Comparison of ENCODE assay signal across 8 cellular contexts in the genomic region with DNA sequence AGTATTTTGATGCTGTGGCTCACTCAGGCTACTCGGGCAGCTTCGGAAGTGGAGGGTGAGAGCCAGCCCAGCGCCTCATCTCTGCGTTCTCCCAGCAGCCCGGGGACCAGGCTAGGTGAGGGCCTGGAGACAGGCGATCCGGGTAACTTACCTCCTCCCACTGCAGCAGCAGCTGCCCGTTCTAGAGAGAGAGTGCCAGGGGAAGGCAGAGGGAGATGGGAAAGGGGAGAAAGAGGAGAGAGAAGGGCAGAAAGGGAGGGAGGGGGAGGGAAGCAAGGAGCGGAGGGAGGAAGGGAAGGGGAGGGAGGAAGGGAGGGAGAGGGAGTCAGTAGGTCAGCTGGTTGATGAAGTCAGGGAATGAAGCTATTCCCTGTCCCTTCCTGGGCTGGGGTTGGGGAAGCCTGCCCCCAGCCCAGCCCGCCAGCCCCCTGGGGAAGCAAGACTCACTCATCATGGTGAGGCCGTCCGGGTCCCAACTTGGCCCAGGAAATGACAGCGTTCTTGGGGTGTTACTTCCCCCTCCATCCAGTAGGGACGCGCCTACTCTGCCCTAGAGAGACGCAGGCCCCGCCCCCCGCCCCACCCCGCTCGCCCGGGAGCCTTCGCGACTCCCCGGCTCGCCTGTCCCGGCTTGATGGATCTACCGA. TPM values are rescaled to one million over a fixed set of nuclear protein-coding genes. Genes with fewer than 3 reads are reported as not detected.
DNase-seq lines count a peak whose midpoint lies in the region; ATAC-seq and TF ChIP-seq lines count a peak whose summit lies in the region.

A gene with protein sequence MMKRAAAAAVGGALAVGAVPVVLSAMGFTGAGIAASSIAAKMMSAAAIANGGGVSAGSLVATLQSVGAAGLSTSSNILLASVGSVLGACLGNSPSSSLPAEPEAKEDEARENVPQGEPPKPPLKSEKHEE (minus strand): TSS at position 494 of the 647 bp plus-strand sequence. CDS start 40 bp downstream, at position 454.

- peaks cover 0 to 12% of the 10 kb centered on the region in 2 donors for H3K4me1 ChIP-seq in left lung

- peaks cover 30% of the 10 kb centered on the region for H3K4me1 Mint-ChIP-seq in activated CD4-positive, alpha-beta T cell treated with anti-CD3 and anti-CD28 coated beads, Interleukin-2, amount 10 ng/mL, durations not matched to agents 7 days and 5 days

- H3K4me3 ChIP-seq in left lung = peak within 1 kb of the TSS; percentile 37 to 53

- H3K9me3 ChIP-seq in left lung = no peaks in the 10 kb centered on the region

- peaks cover 0 to 5% of the 10 kb centered on the region in 2 donors for H3K27me3 ChIP-seq in left lung

- ATAC-seq in GM18873 (IDR thresholded peaks at IDR 0.05; ENCODE audit: low FRiP score, unreplicated experiment) (peak; percentile 86), HG03108 (IDR thresholded peaks at IDR 0.05; ENCODE audit: unreplicated experiment) (peak; percentile 92), left lung (peak; percentile 96)

- peak; percentile 32 to 33 for TF ChIP-seq CTCF in left lung (IDR thresholded peaks at IDR 0.05)

- POLR2A ChIA-PET in activated CD4-positive, alpha-beta T cell treated with anti-CD3 and anti-CD28 coated beads, Interleukin-2, amount 10 ng/mL, durations not matched to agents 7 days and 5 days (lab: Charles Lee) = no interaction called here

- CTCF ChIA-PET in activated CD4-positive, alpha-beta T cell treated with anti-CD3 and anti-CD28 coated beads, Interleukin-2, amount 10 ng/mL, durations not matched to agents 7 days and 5 days (lab: Charles Lee) = interaction anchor here (0.6 to 1.5 kb wide), 6 partner anchors 8 to 107 kb away, joined by 3 to 9 read pairs (median 4); no protein-coding TSS in a partner anchor

- DNase-seq in AG08396 (ENCODE audit: low spot score) (peak; percentile 89), NCI-H510A treated with DMSO at 0.1 percent for 48 hours (lab: John Stamatoyannopoulos, UW) (peak; percentile 86), dedifferentiated amniotic fluid mesenchymal stem cell (ENCODE audit: extremely low spot score) (peak; percentile 56), left lung (peak; percentile 78 to 87)
- DNase-seq in activated CD4-positive, alpha-beta T cell treated with anti-CD3 and anti-CD28 coated beads, Interleukin-2, amount 10 ng/mL, durations not matched to agents 7 days and 5 days = peak; percentile 80
- DNase-seq in stimulated activated CD4-positive, alpha-beta T cell treated with anti-CD3 and anti-CD28 coated beads, Interleukin-2, amount 100 ng/mL, for 4 hours (ENCODE audit: low read depth) = peak; percentile 49

- H3K36me3 ChIP-seq in left lung = peaks cover 0 to 6% of the 10 kb centered on the region in 2 donors

- H3K27me3 Mint-ChIP-seq in activated CD4-positive, alpha-beta T cell treated with anti-CD3 and anti-CD28 coated beads, Interleukin-2, amount 10 ng/mL, durations not matched to agents 7 days and 5 days = peaks cover 18% of the 10 kb centered on the region

- H3K36me3 Mint-ChIP-seq in activated CD4-positive, alpha-beta T cell treated with anti-CD3 and anti-CD28 coated beads, Interleukin-2, amount 10 ng/mL, durations not matched to agents 7 days and 5 days (ENCODE audit: low read depth) = no peaks in the 10 kb centered on the region

- peak within 1 kb of the TSS; percentile 59 to 67 for H3K27ac ChIP-seq in left lung

- peak within 1 kb of the TSS; percentile 94 for H3K27ac Mint-ChIP-seq in activated CD4-positive, alpha-beta T cell treated with anti-CD3 and anti-CD28 coated beads, Interleukin-2, amount 10 ng/mL, durations not matched to agents 7 days and 5 days

- H3K4me3 Mint-ChIP-seq in activated CD4-positive, alpha-beta T cell treated with anti-CD3 and anti-CD28 coated beads, Interleukin-2, amount 10 ng/mL, durations not matched to agents 7 days and 5 days = peak within 1 kb of the TSS; percentile 85

- no peaks in the 10 kb centered on the region for H3K9me3 Mint-ChIP-seq in activated CD4-positive, alpha-beta T cell treated with anti-CD3 and anti-CD28 coated beads, Interleukin-2, amount 10 ng/mL, durations not matched to agents 7 days and 5 days

- intact Hi-C loops in left lung (cut with DNase I) = no loop called here

RNA-seq across cellular contexts. Expression of the gene that starts here (rescaled TPM):
- 10 to 100 TPM; 76.0 to 91.3 TPM for total RNA-seq in activated CD4-positive, alpha-beta T cell treated with anti-CD3 and anti-CD28 coated beads, Interleukin-2, amount 10 ng/mL, durations not matched to agents 7 days and 5 days
- 10 to 100 TPM; 37.9 to 59.3 TPM for total RNA-seq in left lung

Comparison
In these comparisons a context has a peak if more than half of its experiments do, and no peak if none do; other contexts are left out.
1. Peak in every context shown above with its lines: DNase-seq, ATAC-seq, H3K4me3 ChIP-seq and H3K27ac ChIP-seq.